Comparison of ENCODE assay signal across 1 cellular context in genomic region chr2:169822785-169823392, GRCh38.
TF ChIP-seq lines count a peak whose summit lies in the region.

No MANE protein-coding gene starts in this region.

TF ChIP-seq in IMR-90, 13 proteins besides CTCF, POLR2A, EP300 and RAD21:
- TF ChIP-seq CEBPB (IDR thresholded peaks at IDR 0.05; ENCODE audit: low read depth, low read length) (no peak), MXI1 (IDR thresholded peaks at IDR 0.05; ENCODE audit: borderline replicate concordance, low read depth, low read length) (no peak), RFX5 (IDR thresholded peaks at IDR 0.05; ENCODE audit: low read depth, low read length) (no peak), FOS (IDR thresholded peaks at IDR 0.05; ENCODE audit: low read depth, low read length) (no peak), BHLHE40 (IDR thresholded peaks at IDR 0.05; ENCODE audit: low read depth, low read length) (no peak), MAFK (IDR thresholded peaks at IDR 0.05; ENCODE audit: low read depth, low read length) (no peak), SMC3 (IDR thresholded peaks at IDR 0.05; ENCODE audit: low read depth, low read length) (no peak), CHD1 (IDR thresholded peaks at IDR 0.05; ENCODE audit: low read depth, low read length) (no peak), MAZ (IDR thresholded peaks at IDR 0.05; ENCODE audit: borderline replicate concordance, low read depth, low read length) (no peak), NFE2L2 (IDR thresholded peaks at IDR 0.05; ENCODE audit: low read depth, low read length) (no peak), RCOR1 (IDR thresholded peaks at IDR 0.05; ENCODE audit: insufficient replicate concordance, low read length) (no peak)
- TF ChIP-seq, protein P1, sequence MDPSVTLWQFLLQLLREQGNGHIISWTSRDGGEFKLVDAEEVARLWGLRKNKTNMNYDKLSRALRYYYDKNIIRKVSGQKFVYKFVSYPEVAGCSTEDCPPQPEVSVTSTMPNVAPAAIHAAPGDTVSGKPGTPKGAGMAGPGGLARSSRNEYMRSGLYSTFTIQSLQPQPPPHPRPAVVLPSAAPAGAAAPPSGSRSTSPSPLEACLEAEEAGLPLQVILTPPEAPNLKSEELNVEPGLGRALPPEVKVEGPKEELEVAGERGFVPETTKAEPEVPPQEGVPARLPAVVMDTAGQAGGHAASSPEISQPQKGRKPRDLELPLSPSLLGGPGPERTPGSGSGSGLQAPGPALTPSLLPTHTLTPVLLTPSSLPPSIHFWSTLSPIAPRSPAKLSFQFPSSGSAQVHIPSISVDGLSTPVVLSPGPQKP (IDR thresholded peaks at IDR 0.05; ENCODE audit: borderline replicate concordance, low read depth, low read length), result no peak
- TF ChIP-seq, protein P2, sequence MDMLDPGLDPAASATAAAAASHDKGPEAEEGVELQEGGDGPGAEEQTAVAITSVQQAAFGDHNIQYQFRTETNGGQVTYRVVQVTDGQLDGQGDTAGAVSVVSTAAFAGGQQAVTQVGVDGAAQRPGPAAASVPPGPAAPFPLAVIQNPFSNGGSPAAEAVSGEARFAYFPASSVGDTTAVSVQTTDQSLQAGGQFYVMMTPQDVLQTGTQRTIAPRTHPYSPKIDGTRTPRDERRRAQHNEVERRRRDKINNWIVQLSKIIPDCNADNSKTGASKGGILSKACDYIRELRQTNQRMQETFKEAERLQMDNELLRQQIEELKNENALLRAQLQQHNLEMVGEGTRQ (IDR thresholded peaks at IDR 0.05; ENCODE audit: low read depth, low read length), result no peak
